Comparison of ENCODE assay signal across 29 cellular contexts in genomic region chr4:107125496-107125895, GRCh38.
"Had no signal": no experiment of that assay in that cellular context is flagged by ENCODE, and none has a peak within 500 bp of the region (broad histone marks: within the 10 kb centered on the region; RNA-seq: fewer than 3 reads in every experiment).

No MANE protein-coding gene starts in this region.

- H3K36me3 Mint-ChIP-seq: activated CD4-positive, alpha-beta memory T cell treated with anti-CD3 and anti-CD28 coated beads for 36 hours; activated naive CD4-positive, alpha-beta T cell treated with anti-CD3 and anti-CD28 coated beads, Interleukin-2, amount 10 ng/mL, durations not matched to agents 7 days and 5 days; activated naive CD8-positive, alpha-beta T cell treated with anti-CD3 and anti-CD28 coated beads, Interleukin-2, amount 10 ng/mL, durations not matched to agents 7 days and 5 days; mesothelial cell of epicardium; naive thymus-derived CD4-positive, alpha-beta T cell had no signal

- H3K4me1 Mint-ChIP-seq: activated CD4-positive, alpha-beta T cell treated with anti-CD3 and anti-CD28 coated beads, Interleukin-2, amount 10 ng/mL, durations not matched to agents 24 days and 14 days; activated naive CD4-positive, alpha-beta T cell treated with anti-CD3 and anti-CD28 coated beads, Interleukin-2, amount 10 ng/mL, durations not matched to agents 7 days and 5 days; activated naive CD8-positive, alpha-beta T cell treated with anti-CD3 and anti-CD28 coated beads, Interleukin-2, amount 10 ng/mL, durations not matched to agents 7 days and 5 days; naive thymus-derived CD4-positive, alpha-beta T cell had no signal

- DNase-seq: activated CD4-positive, alpha-beta memory T cell treated with anti-CD3 and anti-CD28 coated beads for 36 hours; activated CD4-positive, alpha-beta T cell treated with anti-CD3 and anti-CD28 coated beads, Interleukin-2, amount 10 ng/mL, durations not matched to agents 24 days and 14 days; activated CD8-positive, alpha-beta memory T cell treated with anti-CD3 and anti-CD28 coated beads, Interleukin-2, amount 50 U/mL, for 4 hours; activated gamma-delta T cell; activated naive CD4-positive, alpha-beta T cell treated with anti-CD3 and anti-CD28 coated beads, Interleukin-2, amount 10 ng/mL, durations not matched to agents 7 days and 5 days; activated naive CD8-positive, alpha-beta T cell treated with anti-CD3 and anti-CD28 coated beads, Interleukin-2, amount 10 ng/mL, durations not matched to agents 7 days and 5 days; activated T-cell treated with anti-CD3 and anti-CD28 coated beads, Interleukin-2, amount 50 U/mL, for 1 hour; amniotic stem cell; brain microvascular endothelial cell; dorsolateral prefrontal cortex; head of caudate nucleus; hippocampal formation; kidney; naive thymus-derived CD4-positive, alpha-beta T cell; pancreas; retina; stimulated activated CD4-positive, alpha-beta T cell treated with anti-CD3 and anti-CD28 coated beads, Interleukin-15, amount 100 ng/mL, for 24 hours; stimulated activated CD4-positive, alpha-beta T cell treated with anti-CD3 and anti-CD28 coated beads, Interleukin-2, amount 100 ng/mL, for 24 hours; stimulated activated naive CD4-positive, alpha-beta T cell; T-helper 9 cell; testis; transverse colon; WERI-Rb-1 had no signal

- H3K9me3 ChIP-seq: gastroesophageal sphincter, pancreas, prostate gland, testis, transverse colon had no signal

- H3K4me3 Mint-ChIP-seq: activated CD4-positive, alpha-beta memory T cell treated with anti-CD3 and anti-CD28 coated beads for 36 hours; activated CD4-positive, alpha-beta T cell treated with anti-CD3 and anti-CD28 coated beads, Interleukin-2, amount 10 ng/mL, durations not matched to agents 24 days and 14 days; activated naive CD4-positive, alpha-beta T cell treated with anti-CD3 and anti-CD28 coated beads, Interleukin-2, amount 10 ng/mL, durations not matched to agents 7 days and 5 days; activated naive CD8-positive, alpha-beta T cell treated with anti-CD3 and anti-CD28 coated beads, Interleukin-2, amount 10 ng/mL, durations not matched to agents 7 days and 5 days; activated T-helper 1 cell treated with anti-CD3 and anti-CD28 coated beads, Interleukin-12 subunit alpha, Interleukin-12 subunit beta, Interleukin-2, Interleukin-4 antibody, amounts not matched to agents 30 ng/mL and 10 ng/mL and 1 ng/mL, durations not matched to agents 14 hours and 24 hours and 36 hours; mesothelial cell of epicardium; naive thymus-derived CD4-positive, alpha-beta T cell; T-helper 1 cell treated with Interleukin-12 subunit alpha and Interleukin-12 subunit beta and Interleukin-4 antibody, amounts not matched to agents 30 μg/mL and 1 μg/mL, for 36 hours had no signal

- H3K27ac Mint-ChIP-seq: activated CD4-positive, alpha-beta memory T cell treated with anti-CD3 and anti-CD28 coated beads for 36 hours; activated CD4-positive, alpha-beta T cell treated with anti-CD3 and anti-CD28 coated beads, Interleukin-2, amount 10 ng/mL, durations not matched to agents 24 days and 14 days; activated naive CD4-positive, alpha-beta T cell treated with anti-CD3 and anti-CD28 coated beads, Interleukin-2, amount 10 ng/mL, durations not matched to agents 7 days and 5 days; activated naive CD8-positive, alpha-beta T cell treated with anti-CD3 and anti-CD28 coated beads, Interleukin-2, amount 10 ng/mL, durations not matched to agents 7 days and 5 days; activated T-helper 1 cell treated with anti-CD3 and anti-CD28 coated beads, Interleukin-12 subunit alpha, Interleukin-12 subunit beta, Interleukin-2, Interleukin-4 antibody, amounts not matched to agents 30 ng/mL and 10 ng/mL and 1 ng/mL, durations not matched to agents 14 hours and 24 hours and 36 hours; mesothelial cell of epicardium; naive thymus-derived CD4-positive, alpha-beta T cell; T-helper 1 cell treated with Interleukin-12 subunit alpha and Interleukin-12 subunit beta and Interleukin-4 antibody, amounts not matched to agents 30 μg/mL and 1 μg/mL, for 36 hours had no signal

- H3K4me1 ChIP-seq: pancreas, prostate gland, testis had no signal

- H3K4me3 ChIP-seq: coronary artery, dorsolateral prefrontal cortex, gastroesophageal sphincter, pancreas, prostate gland, testis, transverse colon had no signal

- H3K27me3 ChIP-seq: brain microvascular endothelial cell, gastroesophageal sphincter, pancreas, testis, transverse colon had no signal

- H3K9me3 Mint-ChIP-seq: activated CD4-positive, alpha-beta memory T cell treated with anti-CD3 and anti-CD28 coated beads for 36 hours; activated CD4-positive, alpha-beta T cell treated with anti-CD3 and anti-CD28 coated beads, Interleukin-2, amount 10 ng/mL, durations not matched to agents 24 days and 14 days; activated naive CD4-positive, alpha-beta T cell treated with anti-CD3 and anti-CD28 coated beads, Interleukin-2, amount 10 ng/mL, durations not matched to agents 7 days and 5 days; activated naive CD8-positive, alpha-beta T cell treated with anti-CD3 and anti-CD28 coated beads, Interleukin-2, amount 10 ng/mL, durations not matched to agents 7 days and 5 days; activated T-helper 1 cell treated with anti-CD3 and anti-CD28 coated beads, Interleukin-12 subunit alpha, Interleukin-12 subunit beta, Interleukin-2, Interleukin-4 antibody, amounts not matched to agents 30 ng/mL and 10 ng/mL and 1 ng/mL, durations not matched to agents 14 hours and 24 hours and 36 hours; mesothelial cell of epicardium; T-helper 1 cell treated with Interleukin-12 subunit alpha and Interleukin-12 subunit beta and Interleukin-4 antibody, amounts not matched to agents 30 μg/mL and 1 μg/mL, for 36 hours had no signal

- H3K27me3 Mint-ChIP-seq: activated CD4-positive, alpha-beta memory T cell treated with anti-CD3 and anti-CD28 coated beads for 36 hours; activated CD4-positive, alpha-beta T cell treated with anti-CD3 and anti-CD28 coated beads, Interleukin-2, amount 10 ng/mL, durations not matched to agents 24 days and 14 days; activated naive CD4-positive, alpha-beta T cell treated with anti-CD3 and anti-CD28 coated beads, Interleukin-2, amount 10 ng/mL, durations not matched to agents 7 days and 5 days; activated naive CD8-positive, alpha-beta T cell treated with anti-CD3 and anti-CD28 coated beads, Interleukin-2, amount 10 ng/mL, durations not matched to agents 7 days and 5 days had no signal

- H3K36me3 ChIP-seq: brain microvascular endothelial cell, gastroesophageal sphincter, pancreas, prostate gland, transverse colon, WERI-Rb-1 had no signal
